In the genomic region with DNA sequence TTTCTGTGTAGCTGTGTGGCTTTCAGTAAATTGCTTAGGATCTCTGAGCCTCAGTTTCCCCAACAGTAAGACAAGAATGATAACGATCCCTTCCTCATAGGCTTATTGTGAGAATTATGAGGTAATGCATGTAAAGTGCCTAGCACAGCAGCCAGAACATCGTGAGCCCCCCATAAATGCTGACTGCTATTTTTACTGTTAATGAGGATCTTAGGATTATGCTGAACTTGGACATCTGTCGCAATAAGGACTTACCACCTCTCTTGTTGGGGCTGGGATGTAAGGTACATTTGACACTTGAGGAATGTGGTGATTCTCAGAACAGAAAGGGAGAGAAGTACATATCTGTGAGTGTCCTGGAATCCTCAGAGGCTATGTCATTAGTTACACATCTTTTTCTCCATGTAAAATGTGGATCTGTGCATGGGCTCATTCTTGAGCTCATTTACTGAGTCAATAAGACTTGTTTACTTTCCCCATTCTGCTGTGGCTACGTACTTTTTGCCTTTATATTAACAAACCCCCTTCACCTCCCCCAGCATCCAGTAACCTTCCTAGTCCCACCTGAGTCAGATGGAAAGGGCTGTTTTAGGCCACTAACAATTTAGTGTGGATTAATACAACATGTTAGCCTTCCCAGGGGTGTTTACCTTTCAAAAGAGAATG, we compare ENCODE assay signal across 1 cellular context.
TF ChIP-seq lines count a peak whose summit lies in the region.

No MANE protein-coding gene starts in this region.

TF ChIP-seq in HepG2, 621 proteins besides CTCF, POLR2A, EP300 and RAD21 (continued from another document):
- TF ChIP-seq, protein P1, sequence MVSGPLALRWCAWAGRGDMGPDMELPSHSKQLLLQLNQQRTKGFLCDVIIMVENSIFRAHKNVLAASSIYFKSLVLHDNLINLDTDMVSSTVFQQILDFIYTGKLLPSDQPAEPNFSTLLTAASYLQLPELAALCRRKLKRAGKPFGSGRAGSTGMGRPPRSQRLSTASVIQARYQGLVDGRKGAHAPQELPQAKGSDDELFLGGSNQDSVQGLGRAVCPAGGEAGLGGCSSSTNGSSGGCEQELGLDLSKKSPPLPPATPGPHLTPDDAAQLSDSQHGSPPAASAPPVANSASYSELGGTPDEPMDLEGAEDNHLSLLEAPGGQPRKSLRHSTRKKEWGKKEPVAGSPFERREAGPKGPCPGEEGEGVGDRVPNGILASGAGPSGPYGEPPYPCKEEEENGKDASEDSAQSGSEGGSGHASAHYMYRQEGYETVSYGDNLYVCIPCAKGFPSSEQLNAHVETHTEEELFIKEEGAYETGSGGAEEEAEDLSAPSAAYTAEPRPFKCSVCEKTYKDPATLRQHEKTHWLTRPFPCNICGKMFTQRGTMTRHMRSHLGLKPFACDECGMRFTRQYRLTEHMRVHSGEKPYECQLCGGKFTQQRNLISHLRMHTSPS (CRISPR knock-in tag; IDR thresholded peaks at IDR 0.05; ENCODE audit: low read depth) = no peak
- TF ChIP-seq, protein P2, sequence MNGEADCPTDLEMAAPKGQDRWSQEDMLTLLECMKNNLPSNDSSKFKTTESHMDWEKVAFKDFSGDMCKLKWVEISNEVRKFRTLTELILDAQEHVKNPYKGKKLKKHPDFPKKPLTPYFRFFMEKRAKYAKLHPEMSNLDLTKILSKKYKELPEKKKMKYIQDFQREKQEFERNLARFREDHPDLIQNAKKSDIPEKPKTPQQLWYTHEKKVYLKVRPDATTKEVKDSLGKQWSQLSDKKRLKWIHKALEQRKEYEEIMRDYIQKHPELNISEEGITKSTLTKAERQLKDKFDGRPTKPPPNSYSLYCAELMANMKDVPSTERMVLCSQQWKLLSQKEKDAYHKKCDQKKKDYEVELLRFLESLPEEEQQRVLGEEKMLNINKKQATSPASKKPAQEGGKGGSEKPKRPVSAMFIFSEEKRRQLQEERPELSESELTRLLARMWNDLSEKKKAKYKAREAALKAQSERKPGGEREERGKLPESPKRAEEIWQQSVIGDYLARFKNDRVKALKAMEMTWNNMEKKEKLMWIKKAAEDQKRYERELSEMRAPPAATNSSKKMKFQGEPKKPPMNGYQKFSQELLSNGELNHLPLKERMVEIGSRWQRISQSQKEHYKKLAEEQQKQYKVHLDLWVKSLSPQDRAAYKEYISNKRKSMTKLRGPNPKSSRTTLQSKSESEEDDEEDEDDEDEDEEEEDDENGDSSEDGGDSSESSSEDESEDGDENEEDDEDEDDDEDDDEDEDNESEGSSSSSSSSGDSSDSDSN (CRISPR knock-in tag; IDR thresholded peaks at IDR 0.05) = no peak
- TF ChIP-seq SNAPC2 (CRISPR knock-in tag; IDR thresholded peaks at IDR 0.05) (no peak), FOXP1 (IDR thresholded peaks at IDR 0.05) (no peak), FOXP1 (CRISPR knock-in tag; IDR thresholded peaks at IDR 0.05) (0 out of 2 replicates have a peak, but pooled peaks have one; percentile 34), RXRA (CRISPR knock-in tag; IDR thresholded peaks at IDR 0.05) (no peak), SAFB2 (CRISPR knock-in tag; IDR thresholded peaks at IDR 0.05; ENCODE audit: borderline replicate concordance, low read depth) (no peak), KLF6 (CRISPR knock-in tag; IDR thresholded peaks at IDR 0.05) (no peak), RXRB (CRISPR knock-in tag; IDR thresholded peaks at IDR 0.05; ENCODE audit: borderline replicate concordance) (0 out of 2 replicates have a peak, but pooled peaks have one; percentile 12), PHB2 (IDR thresholded peaks at IDR 0.05; ENCODE audit: partially characterized antibody) (no peak), MBNL3 (CRISPR knock-in tag; conservative IDR thresholded peaks at IDR 0.05) (no peak), MED8 (CRISPR knock-in tag; IDR thresholded peaks at IDR 0.05; ENCODE audit: insufficient replicate concordance) (no peak), ZFP36 (IDR thresholded peaks at IDR 0.05; ENCODE audit: borderline replicate concordance, low read depth, low read length, partially characterized antibody) (no peak), GPN1 (CRISPR knock-in tag; IDR thresholded peaks at IDR 0.05; ENCODE audit: borderline replicate concordance) (no peak), SRSF1 (optimal IDR thresholded peaks at IDR 0.05; ENCODE audit: low read depth, low read length) (no peak), SATB2 (CRISPR knock-in tag; IDR thresholded peaks at IDR 0.05) (no peak), ZNF33B (CRISPR knock-in tag; IDR thresholded peaks at IDR 0.05) (no peak), ZEB1 (IDR thresholded peaks at IDR 0.05; ENCODE audit: insufficient replicate concordance, low read depth) (no peak), ZNF747 (CRISPR knock-in tag; IDR thresholded peaks at IDR 0.05; ENCODE audit: borderline replicate concordance) (no peak), KLF16 (CRISPR knock-in tag; IDR thresholded peaks at IDR 0.05) (no peak), SP1 (IDR thresholded peaks at IDR 0.05) (no peak), SP1 (CRISPR knock-in tag; IDR thresholded peaks at IDR 0.05) (no peak), NBN (conservative IDR thresholded peaks at IDR 0.05) (no peak), FOXA3 (CRISPR knock-in tag; IDR thresholded peaks at IDR 0.05) (peak; percentile 93), PCBP2 (optimal IDR thresholded peaks at IDR 0.05; ENCODE audit: low read depth, low read length, poor library complexity, severe bottlenecking) (no peak), ZNF543 (CRISPR knock-in tag; IDR thresholded peaks at IDR 0.05) (no peak), SPEN (CRISPR knock-in tag; IDR thresholded peaks at IDR 0.05; ENCODE audit: low read depth) (no peak), BORCS8-MEF2B (CRISPR knock-in tag; IDR thresholded peaks at IDR 0.05) (no peak)
- TF ChIP-seq, protein P3, sequence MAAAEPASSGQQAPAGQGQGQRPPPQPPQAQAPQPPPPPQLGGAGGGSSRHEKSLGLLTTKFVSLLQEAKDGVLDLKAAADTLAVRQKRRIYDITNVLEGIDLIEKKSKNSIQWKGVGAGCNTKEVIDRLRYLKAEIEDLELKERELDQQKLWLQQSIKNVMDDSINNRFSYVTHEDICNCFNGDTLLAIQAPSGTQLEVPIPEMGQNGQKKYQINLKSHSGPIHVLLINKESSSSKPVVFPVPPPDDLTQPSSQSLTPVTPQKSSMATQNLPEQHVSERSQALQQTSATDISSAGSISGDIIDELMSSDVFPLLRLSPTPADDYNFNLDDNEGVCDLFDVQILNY (CRISPR knock-in tag; conservative IDR thresholded peaks at IDR 0.05) = no peak
- TF ChIP-seq, protein P4, sequence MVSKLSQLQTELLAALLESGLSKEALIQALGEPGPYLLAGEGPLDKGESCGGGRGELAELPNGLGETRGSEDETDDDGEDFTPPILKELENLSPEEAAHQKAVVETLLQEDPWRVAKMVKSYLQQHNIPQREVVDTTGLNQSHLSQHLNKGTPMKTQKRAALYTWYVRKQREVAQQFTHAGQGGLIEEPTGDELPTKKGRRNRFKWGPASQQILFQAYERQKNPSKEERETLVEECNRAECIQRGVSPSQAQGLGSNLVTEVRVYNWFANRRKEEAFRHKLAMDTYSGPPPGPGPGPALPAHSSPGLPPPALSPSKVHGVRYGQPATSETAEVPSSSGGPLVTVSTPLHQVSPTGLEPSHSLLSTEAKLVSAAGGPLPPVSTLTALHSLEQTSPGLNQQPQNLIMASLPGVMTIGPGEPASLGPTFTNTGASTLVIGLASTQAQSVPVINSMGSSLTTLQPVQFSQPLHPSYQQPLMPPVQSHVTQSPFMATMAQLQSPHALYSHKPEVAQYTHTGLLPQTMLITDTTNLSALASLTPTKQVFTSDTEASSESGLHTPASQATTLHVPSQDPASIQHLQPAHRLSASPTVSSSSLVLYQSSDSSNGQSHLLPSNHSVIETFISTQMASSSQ (IDR thresholded peaks at IDR 0.05; ENCODE audit: low read depth) = no peak
- TF ChIP-seq, protein P4 (CRISPR knock-in tag; IDR thresholded peaks at IDR 0.05; ENCODE audit: borderline replicate concordance) = no peak
- TF ChIP-seq, protein P5, sequence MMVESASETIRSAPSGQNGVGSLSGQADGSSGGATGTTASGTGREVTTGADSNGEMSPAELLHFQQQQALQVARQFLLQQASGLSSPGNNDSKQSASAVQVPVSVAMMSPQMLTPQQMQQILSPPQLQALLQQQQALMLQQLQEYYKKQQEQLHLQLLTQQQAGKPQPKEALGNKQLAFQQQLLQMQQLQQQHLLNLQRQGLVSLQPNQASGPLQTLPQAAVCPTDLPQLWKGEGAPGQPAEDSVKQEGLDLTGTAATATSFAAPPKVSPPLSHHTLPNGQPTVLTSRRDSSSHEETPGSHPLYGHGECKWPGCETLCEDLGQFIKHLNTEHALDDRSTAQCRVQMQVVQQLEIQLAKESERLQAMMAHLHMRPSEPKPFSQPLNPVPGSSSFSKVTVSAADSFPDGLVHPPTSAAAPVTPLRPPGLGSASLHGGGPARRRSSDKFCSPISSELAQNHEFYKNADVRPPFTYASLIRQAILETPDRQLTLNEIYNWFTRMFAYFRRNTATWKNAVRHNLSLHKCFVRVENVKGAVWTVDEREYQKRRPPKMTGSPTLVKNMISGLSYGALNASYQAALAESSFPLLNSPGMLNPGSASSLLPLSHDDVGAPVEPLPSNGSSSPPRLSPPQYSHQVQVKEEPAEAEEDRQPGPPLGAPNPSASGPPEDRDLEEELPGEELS (CRISPR knock-in tag; IDR thresholded peaks at IDR 0.05) = 0 out of 2 replicates have a peak, but pooled peaks have one; percentile 24
- TF ChIP-seq, protein P6, sequence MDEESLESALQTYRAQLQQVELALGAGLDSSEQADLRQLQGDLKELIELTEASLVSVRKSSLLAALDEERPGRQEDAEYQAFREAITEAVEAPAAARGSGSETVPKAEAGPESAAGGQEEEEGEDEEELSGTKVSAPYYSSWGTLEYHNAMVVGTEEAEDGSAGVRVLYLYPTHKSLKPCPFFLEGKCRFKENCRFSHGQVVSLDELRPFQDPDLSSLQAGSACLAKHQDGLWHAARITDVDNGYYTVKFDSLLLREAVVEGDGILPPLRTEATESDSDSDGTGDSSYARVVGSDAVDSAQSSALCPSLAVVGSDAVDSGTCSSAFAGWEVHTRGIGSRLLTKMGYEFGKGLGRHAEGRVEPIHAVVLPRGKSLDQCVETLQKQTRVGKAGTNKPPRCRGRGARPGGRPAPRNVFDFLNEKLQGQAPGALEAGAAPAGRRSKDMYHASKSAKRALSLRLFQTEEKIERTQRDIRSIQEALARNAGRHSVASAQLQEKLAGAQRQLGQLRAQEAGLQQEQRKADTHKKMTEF (CRISPR knock-in tag; IDR thresholded peaks at IDR 0.05) = no peak
- TF ChIP-seq, protein P7, sequence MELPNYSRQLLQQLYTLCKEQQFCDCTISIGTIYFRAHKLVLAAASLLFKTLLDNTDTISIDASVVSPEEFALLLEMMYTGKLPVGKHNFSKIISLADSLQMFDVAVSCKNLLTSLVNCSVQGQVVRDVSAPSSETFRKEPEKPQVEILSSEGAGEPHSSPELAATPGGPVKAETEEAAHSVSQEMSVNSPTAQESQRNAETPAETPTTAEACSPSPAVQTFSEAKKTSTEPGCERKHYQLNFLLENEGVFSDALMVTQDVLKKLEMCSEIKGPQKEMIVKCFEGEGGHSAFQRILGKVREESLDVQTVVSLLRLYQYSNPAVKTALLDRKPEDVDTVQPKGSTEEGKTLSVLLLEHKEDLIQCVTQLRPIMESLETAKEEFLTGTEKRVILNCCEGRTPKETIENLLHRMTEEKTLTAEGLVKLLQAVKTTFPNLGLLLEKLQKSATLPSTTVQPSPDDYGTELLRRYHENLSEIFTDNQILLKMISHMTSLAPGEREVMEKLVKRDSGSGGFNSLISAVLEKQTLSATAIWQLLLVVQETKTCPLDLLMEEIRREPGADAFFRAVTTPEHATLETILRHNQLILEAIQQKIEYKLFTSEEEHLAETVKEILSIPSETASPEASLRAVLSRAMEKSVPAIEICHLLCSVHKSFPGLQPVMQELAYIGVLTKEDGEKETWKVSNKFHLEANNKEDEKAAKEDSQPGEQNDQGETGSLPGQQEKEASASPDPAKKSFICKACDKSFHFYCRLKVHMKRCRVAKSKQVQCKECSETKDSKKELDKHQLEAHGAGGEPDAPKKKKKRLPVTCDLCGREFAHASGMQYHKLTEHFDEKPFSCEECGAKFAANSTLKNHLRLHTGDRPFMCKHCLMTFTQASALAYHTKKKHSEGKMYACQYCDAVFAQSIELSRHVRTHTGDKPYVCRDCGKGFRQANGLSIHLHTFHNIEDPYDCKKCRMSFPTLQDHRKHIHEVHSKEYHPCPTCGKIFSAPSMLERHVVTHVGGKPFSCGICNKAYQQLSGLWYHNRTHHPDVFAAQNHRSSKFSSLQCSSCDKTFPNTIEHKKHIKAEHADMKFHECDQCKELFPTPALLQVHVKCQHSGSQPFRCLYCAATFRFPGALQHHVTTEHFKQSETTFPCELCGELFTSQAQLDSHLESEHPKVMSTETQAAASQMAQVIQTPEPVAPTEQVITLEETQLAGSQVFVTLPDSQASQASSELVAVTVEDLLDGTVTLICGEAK (IDR thresholded peaks at IDR 0.05) = no peak
- TF ChIP-seq, protein P7 (CRISPR knock-in tag; IDR thresholded peaks at IDR 0.05) = no peak
TF ChIP-seq in HepG2: peak in this region for 26.
